Comparison of ENCODE assay signal across 9 cellular contexts in genomic region chr4:99856166-99856565, GRCh38. TPM values are rescaled to one million over a fixed set of nuclear protein-coding genes. Genes with fewer than 3 reads are reported as not detected.
A peak's percentile ranks its signal among the peaks of the same experiment; 100 is the strongest.
DNase-seq lines count a peak whose midpoint lies in the region; ATAC-seq lines count a peak whose summit lies in the region.
"Had no signal": no experiment of that assay in that cellular context is flagged by ENCODE, and none has a peak within 500 bp of the region (broad histone marks: within the 10 kb centered on the region; RNA-seq: fewer than 3 reads in every experiment).

No MANE protein-coding gene starts in this region.

- no peaks in the 10 kb centered on the region for H3K9me3 Mint-ChIP-seq in activated CD4-positive, alpha-beta memory T cell treated with anti-CD3 and anti-CD28 coated beads for 36 hours
- no peaks in the 10 kb centered on the region for H3K9me3 Mint-ChIP-seq in immature natural killer cell

- ATAC-seq in HG03520 (IDR thresholded peaks at IDR 0.05; ENCODE audit: unreplicated experiment) = peak; percentile 3
- ATAC-seq in HG02840 (IDR thresholded peaks at IDR 0.05; ENCODE audit: low FRiP score, unreplicated experiment) = no peak

- H3K27me3 Mint-ChIP-seq in activated CD4-positive, alpha-beta memory T cell treated with anti-CD3 and anti-CD28 coated beads for 36 hours = no peaks in the 10 kb centered on the region
- peaks cover 2 to 5% (median 5%) of the 10 kb centered on the region in 3 donors for H3K27me3 Mint-ChIP-seq in immature natural killer cell (ENCODE audit: low read depth in 3 of 3)

- CTCF ChIA-PET in activated CD4-positive, alpha-beta memory T cell treated with anti-CD3 and anti-CD28 coated beads for 36 hours (lab: Charles Lee) = interaction anchor here (1.3 to 2.4 kb wide), 5 partner anchors 10 to 93 kb away, joined by 3 to 11 read pairs (median 7); no protein-coding TSS in a partner anchor

- intact Hi-C loops in activated CD4-positive, alpha-beta memory T cell treated with anti-CD3 and anti-CD28 coated beads for 36 hours (cut with micrococcal nuclease) = loop anchor here (1.0 to 10.0 kb wide), 4 partner anchors 9 to 1571 kb away; no protein-coding TSS in a partner anchor

- peak overlapping the region; percentile 10 for H3K4me3 Mint-ChIP-seq in activated CD4-positive, alpha-beta memory T cell treated with anti-CD3 and anti-CD28 coated beads for 36 hours
- peak overlapping the region in 3 of 5 donors; percentile 2 to 37 (median 7) for H3K4me3 Mint-ChIP-seq in immature natural killer cell

- peak overlapping the region; percentile 76 for H3K27ac Mint-ChIP-seq in activated CD4-positive, alpha-beta memory T cell treated with anti-CD3 and anti-CD28 coated beads for 36 hours
- H3K27ac Mint-ChIP-seq in immature natural killer cell = peak overlapping the region; percentile 45 to 85 (median 68)

- POLR2A ChIA-PET in activated CD4-positive, alpha-beta memory T cell treated with anti-CD3 and anti-CD28 coated beads for 36 hours (lab: Charles Lee) = interaction anchor here (0.7 to 3.2 kb wide), 3 partner anchors 10 to 1613 kb away, joined by 4 to 16 read pairs (median 4); no protein-coding TSS in a partner anchor

- DNase-seq in AG08396 (ENCODE audit: low spot score) = peak; percentile 23
- peak; percentile 47 for DNase-seq in activated CD4-positive, alpha-beta memory T cell treated with anti-CD3 and anti-CD28 coated beads for 36 hours
- peak in 1 of 3 donors; percentile 4 for DNase-seq in immature natural killer cell
- no peak for DNase-seq in NCI-H146 treated with DMSO at 0.1 percent for 48 hours (lab: John Stamatoyannopoulos, UW; ENCODE audit: unreplicated experiment)
- no peak for DNase-seq in stimulated activated CD8-positive, alpha-beta memory T cell treated with anti-CD3 and anti-CD28 coated beads, Interleukin-4, amount 100 ng/mL, for 48 hours
- DNase-seq in NCI-H510A (lab: John Stamatoyannopoulos, UW) = no peak
- DNase-seq: heart right ventricle had no signal

- peaks cover 39% of the 10 kb centered on the region for H3K36me3 Mint-ChIP-seq in activated CD4-positive, alpha-beta memory T cell treated with anti-CD3 and anti-CD28 coated beads for 36 hours
- peaks cover 0 to 19% (median 3%) of the 10 kb centered on the region in 3 donors for H3K36me3 Mint-ChIP-seq in immature natural killer cell

- peaks cover 70% of the 10 kb centered on the region for H3K4me1 Mint-ChIP-seq in activated CD4-positive, alpha-beta memory T cell treated with anti-CD3 and anti-CD28 coated beads for 36 hours (ENCODE audit: low read depth)
- peaks cover 11 to 14% of the 10 kb centered on the region in 2 donors for H3K4me1 Mint-ChIP-seq in immature natural killer cell

RNA-seq across cellular contexts. Expression of gene LAMTOR3, which starts 38.1 kb away (rescaled TPM):
- total RNA-seq in activated CD4-positive, alpha-beta memory T cell treated with anti-CD3 and anti-CD28 coated beads for 36 hours = 10 to 100 TPM; 21.8 to 26.1 TPM
- 10 to 100 TPM; 29.9 to 67.2 (median 47.3) TPM for polyA plus RNA-seq in immature natural killer cell

RNA-seq across cellular contexts. Expression of gene DAPP1, which starts 39.5 kb away (rescaled TPM):
- 10 to 100 TPM; 23.6 TPM for total RNA-seq in activated CD4-positive, alpha-beta memory T cell treated with anti-CD3 and anti-CD28 coated beads for 36 hours
- polyA plus RNA-seq in immature natural killer cell = 10 to 100 TPM; 11.7 to 13.8 (median 13.2) TPM

Comparison
In these comparisons a context has a peak if more than half of its experiments do, and no peak if none do; other contexts are left out.
1. DNase-seq: peak in AG08396 (single experiment) and activated CD4-positive, alpha-beta memory T cell treated with anti-CD3 and anti-CD28 coated beads for 36 hours (single experiment); none in NCI-H146 treated with DMSO at 0.1 percent for 48 hours (single experiment), stimulated activated CD8-positive, alpha-beta memory T cell treated with anti-CD3 and anti-CD28 coated beads, Interleukin-4, amount 100 ng/mL, for 48 hours (single experiment) and NCI-H510A (single experiment).